In genomic region chr17:77429985-77430752, GRCh38 we compare ENCODE assay signal across 8 cellular contexts.
DNase-seq lines count a peak whose midpoint lies in the region; ATAC-seq and TF ChIP-seq lines count a peak whose summit lies in the region.

No MANE protein-coding gene starts in this region.

- TF ChIP-seq EP300 in neural cell (conservative IDR thresholded peaks at IDR 0.05; ENCODE audit: poor library complexity, severe bottlenecking), result no peak

- TF ChIP-seq RAD21 in neural cell (conservative IDR thresholded peaks at IDR 0.05), result peak; percentile 63

- no peak for ATAC-seq in GM21367 (IDR thresholded peaks at IDR 0.05; ENCODE audit: unreplicated experiment)

- no peak overlapping the region for H3K27ac ChIP-seq in neural cell (ENCODE audit: low read length)
- peak overlapping the region; percentile 100 for H3K27ac ChIP-seq in stomach smooth muscle (ENCODE audit: low read length)

- H2AFZ ChIP-seq in neural cell (ENCODE audit: low read depth, low read length), result no peak overlapping the region

- no peaks in the 10 kb centered on the region for H3F3A ChIP-seq in neural cell (ENCODE audit: insufficient read depth, low read length, poor library complexity, severe bottlenecking)

- H3K9me3 ChIP-seq in neural cell (ENCODE audit: low read length), result no peaks in the 10 kb centered on the region
- no peaks in the 10 kb centered on the region for H3K9me3 ChIP-seq in stomach smooth muscle (ENCODE audit: control insufficient read depth in 2 of 2, low read length in 2 of 2)

- H3K9ac ChIP-seq in neural cell (ENCODE audit: low read length) (no peak overlapping the region), stomach smooth muscle (ENCODE audit: low read length in 2 of 2) (peak overlapping the region; percentile 54 to 64)

- H3K79me2 ChIP-seq in neural cell (replicated peaks; ENCODE audit: insufficient read depth, low read length), result no peaks in the 10 kb centered on the region

- TF ChIP-seq CTCF in AG09319 (IDR thresholded peaks at IDR 0.05; ENCODE audit: low read depth, low read length) (peak; percentile 87), neural cell (IDR thresholded peaks at IDR 0.05; ENCODE audit: poor library complexity, severe bottlenecking) (peak; percentile 66)

- H3K36me3 ChIP-seq in neural cell (ENCODE audit: insufficient read depth, low read length) (no peaks in the 10 kb centered on the region), stomach smooth muscle (ENCODE audit: control insufficient read depth in 2 of 2, insufficient read depth in 2 of 2, low read length in 2 of 2) (peaks cover 0 to 2% of the 10 kb centered on the region in 2 donors)

- DNase-seq in AG09319 (ENCODE audit: extremely low read depth, low read depth) (peak; percentile 98), GM19240 (ENCODE audit: insufficient read length, low spot score) (peak; percentile 79), OCI-M1 (lab: John Stamatoyannopoulos, UW) (peak; percentile 80), fibroblast of peridontal ligament (ENCODE audit: extremely low read depth) (peak; percentile 98)
- DNase-seq in activated T-helper 1 cell treated with anti-CD3 and anti-CD28 coated beads, Interleukin-2, amount 50 U/mL, for 16 hours (ENCODE audit: low read depth in 1 of 2, low spot score in 1 of 2), result peak; percentile 62 to 68

- H3K4me1 ChIP-seq in stomach smooth muscle (ENCODE audit: control insufficient read depth, insufficient read depth, low read length), result peaks cover 90% of the 10 kb centered on the region

- H3K27me3 ChIP-seq in neural cell (ENCODE audit: insufficient read depth, low read depth, low read length) (no peaks in the 10 kb centered on the region), stomach smooth muscle (ENCODE audit: control insufficient read depth in 1 of 2, insufficient read depth in 2 of 2, low read length in 2 of 2) (no peaks in the 10 kb centered on the region)

- H4K20me1 ChIP-seq in neural cell (ENCODE audit: insufficient read depth), result no peaks in the 10 kb centered on the region

- H3K4me3 ChIP-seq in neural cell (ENCODE audit: low read length) (no peak overlapping the region), stomach smooth muscle (ENCODE audit: low read length in 2 of 2) (peak overlapping the region in 1 of 2 donors; percentile 52)

- H3K4me2 ChIP-seq in neural cell (ENCODE audit: low read length), result no peak overlapping the region

- H3K9me2 ChIP-seq in neural cell (ENCODE audit: insufficient read depth, low read length), result no peaks in the 10 kb centered on the region

TF ChIP-seq in neural cell, 6 proteins besides CTCF, POLR2A, EP300 and RAD21:
- TF ChIP-seq TAF1 (IDR thresholded peaks at IDR 0.05; ENCODE audit: low read depth) (no peak), SMC3 (conservative IDR thresholded peaks at IDR 0.05; ENCODE audit: poor library complexity) (peak; percentile 57), MXI1 (conservative IDR thresholded peaks at IDR 0.05; ENCODE audit: poor library complexity, severe bottlenecking) (no peak), EZH2 (IDR thresholded peaks at IDR 0.05; ENCODE audit: borderline replicate concordance, insufficient read depth, low read length, poor library complexity, severe bottlenecking) (no peak), POLR2AphosphoS5 (IDR thresholded peaks at IDR 0.05) (no peak)
TF ChIP-seq in neural cell: peak in this region for 1.
